ENCODE assay signal across 17 cellular contexts in the genomic region with DNA sequence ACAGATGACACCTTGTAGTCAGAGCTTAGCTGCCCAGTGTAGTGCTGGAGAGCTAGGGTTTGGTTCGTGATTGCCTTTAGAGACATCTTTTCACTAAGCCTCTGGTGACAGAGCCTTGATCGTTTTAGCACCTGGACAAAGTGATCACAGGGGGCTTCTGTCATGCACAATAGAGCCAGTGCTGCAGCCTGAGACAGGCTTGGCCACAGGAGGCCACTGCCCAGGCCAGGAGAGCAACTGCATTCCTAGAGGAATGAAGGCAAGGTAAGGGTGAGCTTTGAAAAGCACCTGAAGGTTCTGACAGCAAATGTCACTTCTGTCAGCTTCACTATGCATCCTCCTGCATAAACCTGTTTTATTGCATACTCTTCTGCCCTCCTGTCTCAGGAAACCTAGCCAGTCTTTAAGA.
"Had no signal": no experiment of that assay in that cellular context is flagged by ENCODE, and none has a peak within 500 bp of the region (broad histone marks: within the 10 kb centered on the region; RNA-seq: fewer than 3 reads in every experiment).

No MANE protein-coding gene starts in this region.

- H3K27me3 ChIP-seq: colonic mucosa, foreskin keratinocyte, hepatocyte, pancreas had no signal

- H2AFZ ChIP-seq: hepatocyte had no signal

- ATAC-seq: left lobe of liver, mucosa of descending colon, pancreas, right cardiac atrium had no signal

- H3K9me3 ChIP-seq: colonic mucosa, mucosa of descending colon, pancreas had no signal

- H3K4me2 ChIP-seq: hepatocyte had no signal

- H3K27ac Mint-ChIP-seq: naive thymus-derived CD8-positive, alpha-beta T cell; progenitor cell of endocrine pancreas had no signal

- H3K4me1 ChIP-seq: colonic mucosa, pancreas had no signal

- FAIRE-seq: endothelial cell of umbilical vein, pancreas, small intestine had no signal

- H3K79me2 ChIP-seq: hepatocyte had no signal

- H3K27ac ChIP-seq: colonic mucosa, foreskin keratinocyte, hepatocyte, pancreas had no signal

- DNase-seq: colonic mucosa; erythroblast; islet precursor cell; mucosa of descending colon; occipital lobe; pancreas; right cardiac atrium; small intestine; stimulated activated CD4-positive, alpha-beta T cell treated with anti-CD3 and anti-CD28 coated beads, Interleukin-12 subunit alpha, Interleukin-12 subunit beta, amount 100 ng/mL, for 4 hours; stimulated activated naive CD4-positive, alpha-beta T cell treated with Interleukin-2 at 50 U/mL for 16 hours; trophoblast cell had no signal

- H3K4me3 ChIP-seq: colonic mucosa, hepatocyte, mucosa of descending colon, pancreas had no signal

- H3K36me3 ChIP-seq: colonic mucosa, pancreas had no signal

- H3K4me3 Mint-ChIP-seq: naive thymus-derived CD8-positive, alpha-beta T cell had no signal
